Comparison of ENCODE assay signal across 10 cellular contexts in the genomic region with DNA sequence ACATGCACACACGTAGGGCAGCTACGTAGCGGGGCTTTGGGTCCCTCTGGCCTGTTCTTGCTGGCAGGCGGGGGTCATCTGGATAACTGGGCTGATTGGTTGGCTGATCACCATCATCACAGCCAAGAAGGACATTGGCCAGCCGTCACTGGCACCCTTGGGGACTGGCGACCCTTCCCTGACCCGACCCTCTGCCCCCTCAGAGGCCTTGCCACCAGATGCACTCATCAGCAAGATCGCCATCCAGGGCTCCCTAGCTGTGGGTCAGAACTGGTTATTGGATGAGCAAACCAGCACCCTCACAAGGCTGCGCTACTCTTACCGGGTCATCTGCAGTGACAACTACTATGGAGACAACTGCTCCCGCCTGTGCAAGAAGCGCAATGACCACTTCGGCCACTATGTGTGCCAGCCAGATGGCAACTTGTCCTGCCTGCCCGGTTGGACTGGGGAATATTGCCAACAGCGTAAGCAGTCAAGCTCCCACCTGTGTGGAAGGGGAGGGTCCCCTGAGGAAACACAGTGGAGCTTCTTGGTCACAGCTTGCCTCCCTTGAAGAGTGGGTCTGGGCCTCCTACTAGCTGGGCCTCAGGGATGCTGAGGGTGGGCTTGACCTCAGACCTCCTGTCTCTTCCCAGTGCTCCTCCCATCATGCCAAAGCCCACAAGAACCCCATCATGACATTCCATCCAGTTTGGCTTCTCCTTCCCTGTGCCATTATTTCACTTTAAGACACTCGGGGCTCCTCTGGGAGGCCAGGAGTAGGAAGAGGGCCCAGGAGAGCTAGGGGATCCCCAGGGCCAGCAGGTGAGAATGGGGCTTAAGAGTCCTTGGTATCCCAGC. TPM values are rescaled to one million over a fixed set of nuclear protein-coding genes. Genes with fewer than 3 reads are reported as not detected.
DNase-seq lines count a peak whose midpoint lies in the region; ATAC-seq, FAIRE-seq and TF ChIP-seq lines count a peak whose summit lies in the region.
"Had no signal": no experiment of that assay in that cellular context is flagged by ENCODE, and none has a peak within 500 bp of the region (broad histone marks: within the 10 kb centered on the region; RNA-seq: fewer than 3 reads in every experiment).

No MANE protein-coding gene starts in this region.

- CTCF ChIA-PET in A549 (lab: Yijun Ruan, JAX) = interaction anchor here (0.9 to 6.8 kb wide), 15 partner anchors 9 to 257 kb away, joined by 3 to 70 read pairs (median 9); a partner anchor contains a TSS

- no peak overlapping the region for H3K27ac Mint-ChIP-seq in nephron

- TF ChIP-seq CTCF in A549 (IDR thresholded peaks at IDR 0.05) = no peak
- no peak for TF ChIP-seq CTCF in HFF-Myc (IDR thresholded peaks at IDR 0.05; ENCODE audit: low read depth, low read length, missing control alignments)
- TF ChIP-seq CTCF in nephron (IDR thresholded peaks at IDR 0.05; ENCODE audit: unreplicated experiment in 3 of 3) = no peak

- H3K4me1 ChIP-seq in A549 (peaks cover 24% of the 10 kb centered on the region; the same call in 1 of the 3 replicates), endocrine pancreas (ENCODE audit: control insufficient read depth, insufficient read depth, low read length) (peaks cover 4% of the 10 kb centered on the region)
- H3K4me1 ChIP-seq: foreskin keratinocyte had no signal

- peaks cover 79% of the 10 kb centered on the region for H3K27me3 Mint-ChIP-seq in nephron (ENCODE audit: low read depth)

- DNase-seq in A549 (ENCODE audit: low read depth in 1 of 2, low spot score in 1 of 2) = no peak
- DNase-seq in HFF-Myc (ENCODE audit: extremely low read depth, low read depth) = no peak
- no peak for DNase-seq in activated CD4-positive, alpha-beta T cell treated with anti-CD3 and anti-CD28 coated beads for 4 hours
- DNase-seq in stimulated activated CD4-positive, alpha-beta T cell treated with anti-CD3 and anti-CD28 coated beads, Interleukin-4, amount 100 ng/mL, for 24 hours = no peak
- DNase-seq in HuH-7 (ENCODE audit: low spot score) = no peak
- DNase-seq in DMS114 treated with DMSO at 0.1 percent for 48 hours (lab: John Stamatoyannopoulos, UW; ENCODE audit: unreplicated experiment) = no peak
- DNase-seq: foreskin keratinocyte had no signal

- H3K36me3 ChIP-seq in endocrine pancreas (ENCODE audit: control insufficient read depth, insufficient read depth, low read length) = peaks cover under 1% of the 10 kb centered on the region

- H3K4me1 Mint-ChIP-seq in nephron = peaks cover 40% of the 10 kb centered on the region

- no peaks in the 10 kb centered on the region for H3K9me3 ChIP-seq in A549
- H3K9me3 ChIP-seq in endocrine pancreas (ENCODE audit: control insufficient read depth, low read length) = no peaks in the 10 kb centered on the region

- peak overlapping the region; percentile 83 to 88 (median 86) for H3K4me3 Mint-ChIP-seq in nephron

- no peaks in the 10 kb centered on the region for H3K27me3 ChIP-seq in endocrine pancreas (ENCODE audit: control insufficient read depth, insufficient read depth, low read length)

- FAIRE-seq in A549 (lab: Jason Lieb, UNC) = no peak
- FAIRE-seq: astrocyte had no signal

- H3K36me3 Mint-ChIP-seq in nephron (ENCODE audit: low read depth) = no peaks in the 10 kb centered on the region

- POLR2A ChIA-PET in A549 (lab: Yijun Ruan, JAX) = interaction anchor here (1.9 to 2.9 kb wide), 2 partner anchors 10 to 21 kb away, joined by 10 to 16 read pairs; a partner anchor contains a TSS

- no peak overlapping the region for H3K4me3 ChIP-seq in A549
- peak overlapping the region; percentile 52 for H3K4me3 ChIP-seq in HFF-Myc (replicated peaks; ENCODE audit: low read depth, low read length)
- peak overlapping the region; percentile 60 for H3K4me3 ChIP-seq in endocrine pancreas (ENCODE audit: control insufficient read depth, insufficient read depth, low read length)

- peak overlapping the region; percentile 58 for H3K9ac ChIP-seq in endocrine pancreas (ENCODE audit: control insufficient read depth, insufficient read depth, low read length)

- 86% methylated on average over 13 of the region's 16 CpGs for WGBS in A549 (ENCODE audit: missing lambda C conversion rate)

- TF ChIP-seq EP300 in A549 (IDR thresholded peaks at IDR 0.05) = no peak

- H3K9me3 Mint-ChIP-seq in nephron = no peaks in the 10 kb centered on the region

- H3K4me2 ChIP-seq in A549 = peak overlapping the region; percentile 99

- no peak overlapping the region for H3K27ac ChIP-seq in A549
- H3K27ac ChIP-seq: foreskin keratinocyte had no signal

- no peak for ATAC-seq in A549

- TF ChIP-seq RAD21 in A549 (conservative IDR thresholded peaks at IDR 0.05 in 1 of 2, IDR thresholded peaks at IDR 0.05 in 1 of 2) = no peak

- TF ChIP-seq POLR2A in A549 (IDR thresholded peaks at IDR 0.05; ENCODE audit: low read length) = no peak

TF ChIP-seq in A549, 52 proteins besides CTCF, POLR2A, EP300 and RAD21:
- TF ChIP-seq NPAS2 (CRISPR knock-in tag; IDR thresholded peaks at IDR 0.05; ENCODE audit: borderline replicate concordance) (no peak), TFCP2L1 (CRISPR knock-in tag; IDR thresholded peaks at IDR 0.05) (no peak), ZSCAN20 (CRISPR knock-in tag; IDR thresholded peaks at IDR 0.05) (no peak)

RNA-seq across cellular contexts. Expression of a gene that starts 2.4 kb away (rescaled TPM):
- polyA plus RNA-seq in A549 (2011; rRNA removed) (0.09 and 0.16 TPM in 2 replicates), A549 (2017; fragmentation: RNase III; extraction: RNeasy Plus Mini Kit Qiagen cat#74134 plus additional on column Dnase treatment) (0.09 to 0.28 TPM (median 0.13 TPM) in 3 replicates)
- 0.16 and 0.21 TPM in 2 replicates for polyA plus RNA-seq in A549 (2012; cell fraction: cytosol; rRNA removed)
- 0.54 and 0.61 TPM in 2 replicates for polyA plus RNA-seq in A549 (2012; cell fraction: nucleus; rRNA removed)
- 0.21 and 0.24 TPM in 2 replicates for polyA minus RNA-seq in A549 (2011; rRNA and poly(A)+ RNA removed)
- polyA plus RNA-seq: foreskin keratinocyte had no signal

RNA-seq across cellular contexts. Expression of a gene that starts 21.8 kb away (rescaled TPM):
- polyA plus RNA-seq in A549 (2011; rRNA removed) = 22.2 and 25.3 TPM in 2 replicates
- 9.5 and 11.1 TPM in 2 replicates for polyA plus RNA-seq in A549 (2012; cell fraction: cytosol; rRNA removed)
- 6.3 and 13.2 TPM in 2 replicates for polyA plus RNA-seq in A549 (2012; cell fraction: nucleus; rRNA removed)
- polyA plus RNA-seq in A549 (2017; fragmentation: RNase III; extraction: RNeasy Plus Mini Kit Qiagen cat#74134 plus additional on column Dnase treatment) = 3.8 to 4.9 TPM (median 4.5 TPM) in 3 replicates
- polyA minus RNA-seq in A549 (2011; rRNA and poly(A)+ RNA removed) = 27.8 and 36.4 TPM in 2 replicates

RNA-seq across cellular contexts. Expression of a gene that starts 37.3 kb away (rescaled TPM):
- polyA plus RNA-seq in A549 (2011; rRNA removed) (9.0 and 10.7 TPM in 2 replicates), A549 (2017; fragmentation: RNase III; extraction: RNeasy Plus Mini Kit Qiagen cat#74134 plus additional on column Dnase treatment) (12.4 to 15.2 TPM (median 14.6 TPM) in 3 replicates)
- 9.1 and 10.9 TPM in 2 replicates for polyA plus RNA-seq in A549 (2012; cell fraction: cytosol; rRNA removed)
- 23.3 and 26.0 TPM in 2 replicates for polyA plus RNA-seq in A549 (2012; cell fraction: nucleus; rRNA removed)
- 26.2 and 33.6 TPM in 2 replicates for polyA minus RNA-seq in A549 (2011; rRNA and poly(A)+ RNA removed)

RNA-seq across cellular contexts. Expression of a gene that starts 57.5 kb away (rescaled TPM):
- 13.0 and 13.9 TPM in 2 replicates for polyA plus RNA-seq in A549 (2011; rRNA removed)
- 6.4 and 7.3 TPM in 2 replicates for polyA plus RNA-seq in A549 (2012; cell fraction: cytosol; rRNA removed)
- polyA plus RNA-seq in A549 (2012; cell fraction: nucleus; rRNA removed) = 4.5 and 5.4 TPM in 2 replicates
- 4.9 to 7.6 TPM (median 6.9 TPM) in 3 replicates for polyA plus RNA-seq in A549 (2017; fragmentation: RNase III; extraction: RNeasy Plus Mini Kit Qiagen cat#74134 plus additional on column Dnase treatment)
- 8.2 and 10.0 TPM in 2 replicates for polyA minus RNA-seq in A549 (2011; rRNA and poly(A)+ RNA removed)
